Comparison of ENCODE assay signal across 24 cellular contexts in genomic region chr5:16090270-16090669, GRCh38.
"Had no signal": no experiment of that assay in that cellular context is flagged by ENCODE, and none has a peak within 500 bp of the region (broad histone marks: within the 10 kb centered on the region; RNA-seq: fewer than 3 reads in every experiment).

No MANE protein-coding gene starts in this region.

- H3K4me2 ChIP-seq: hepatocyte had no signal

- H3K27ac ChIP-seq: dorsolateral prefrontal cortex, hepatocyte, neutrophil, psoas muscle, spleen, testis, tibial nerve had no signal

- H3K36me3 Mint-ChIP-seq: naive B cell; stimulated activated memory B cell treated with anti-CD40 and anti-IgM and Interleukin-4, amounts not matched to agents 10 μg/mL and 1 μg/mL and 100 μg/mL, for 72 hours had no signal

- H3K9me3 Mint-ChIP-seq: nephron progenitor cell had no signal

- H3K36me3 ChIP-seq: neutrophil, spleen, tibial nerve had no signal

- H3K4me3 ChIP-seq: dorsolateral prefrontal cortex, hepatocyte, lung, psoas muscle, spleen, testis, tibial nerve had no signal

- H2AFZ ChIP-seq: hepatocyte had no signal

- DNase-seq: cortex of kidney; dorsolateral prefrontal cortex; effector CD8-positive, alpha-beta T cell; foreskin melanocyte; head of caudate nucleus; left colon; left ventricle myocardium superior; mesenchymal stem cell; naive B cell; nephron progenitor cell; psoas muscle; retina; spleen; stimulated activated CD4-positive, alpha-beta T cell treated with anti-CD3 and anti-CD28 coated beads, Interleukin-15, amount 100 ng/mL, for 24 hours; stimulated activated CD4-positive, alpha-beta T cell treated with anti-CD3 and anti-CD28 coated beads, Interleukin-1b, Interleukin-23, amount 100 ng/mL, for 48 hours; stimulated activated CD4-positive, alpha-beta T cell treated with anti-CD3 and anti-CD28 coated beads, Interleukin-4, amount 100 ng/mL, for 24 hours; stimulated activated naive CD8-positive, alpha-beta T cell treated with anti-CD3 and anti-CD28 coated beads, Interleukin-15, amount 100 ng/mL, for 72 hours; testis had no signal

- H3K79me2 ChIP-seq: hepatocyte had no signal

- H3K27me3 Mint-ChIP-seq: stimulated activated memory B cell treated with anti-CD40 and anti-IgM and Interleukin-4, amounts not matched to agents 10 μg/mL and 1 μg/mL and 100 μg/mL, for 72 hours; stimulated activated naive CD8-positive, alpha-beta T cell treated with anti-CD3 and anti-CD28 coated beads, Interleukin-15, amount 100 ng/mL, for 72 hours had no signal

- H3K4me1 Mint-ChIP-seq: naive B cell; nephron progenitor cell; stimulated activated memory B cell treated with anti-CD40 and anti-IgM and Interleukin-4, amounts not matched to agents 10 μg/mL and 1 μg/mL and 100 μg/mL, for 72 hours; stimulated activated naive CD8-positive, alpha-beta T cell treated with anti-CD3 and anti-CD28 coated beads, Interleukin-15, amount 100 ng/mL, for 72 hours had no signal

- H3K27me3 ChIP-seq: dorsolateral prefrontal cortex, hepatocyte, neutrophil, spleen, testis, tibial nerve had no signal

- H3K27ac Mint-ChIP-seq: naive B cell; nephron progenitor cell; stimulated activated memory B cell treated with anti-CD40 and anti-IgM and Interleukin-4, amounts not matched to agents 10 μg/mL and 1 μg/mL and 100 μg/mL, for 72 hours; stimulated activated naive CD8-positive, alpha-beta T cell treated with anti-CD3 and anti-CD28 coated beads, Interleukin-15, amount 100 ng/mL, for 72 hours had no signal

- ATAC-seq: left colon; left ventricle myocardium superior; psoas muscle; sciatic nerve; stimulated activated memory B cell treated with anti-CD40 and anti-IgM and Interleukin-4, amounts not matched to agents 10 μg/mL and 1 μg/mL and 100 μg/mL, for 72 hours; stimulated activated naive CD8-positive, alpha-beta T cell treated with anti-CD3 and anti-CD28 coated beads, Interleukin-15, amount 100 ng/mL, for 72 hours had no signal

- H3K4me3 Mint-ChIP-seq: naive B cell; nephron progenitor cell; stimulated activated memory B cell treated with anti-CD40 and anti-IgM and Interleukin-4, amounts not matched to agents 10 μg/mL and 1 μg/mL and 100 μg/mL, for 72 hours; stimulated activated naive CD8-positive, alpha-beta T cell treated with anti-CD3 and anti-CD28 coated beads, Interleukin-15, amount 100 ng/mL, for 72 hours had no signal

- H3K9me3 ChIP-seq: neutrophil, psoas muscle, spleen, testis, tibial nerve had no signal

- H3K4me1 ChIP-seq: psoas muscle, spleen, testis, tibial nerve had no signal
